Comparison of ENCODE assay signal across 8 cellular contexts in genomic region chr16:73049051-73049910, GRCh38. TPM values are rescaled to one million over a fixed set of nuclear protein-coding genes. Genes with fewer than 3 reads are reported as not detected.
A peak's percentile ranks its signal among the peaks of the same experiment; 100 is the strongest.
DNase-seq lines count a peak whose midpoint lies in the region; ATAC-seq and TF ChIP-seq lines count a peak whose summit lies in the region.

No MANE protein-coding gene starts in this region.

- H3K27ac ChIP-seq in OCI-LY7 (ENCODE audit: low read depth, low read length, poor library complexity, severe bottlenecking) (no peak overlapping the region), esophagus muscularis mucosa (replicated peaks in 1 of 4) (peak overlapping the region; percentile 92 to 96 (median 94))

- no peaks in the 10 kb centered on the region; the same call in 1 of the 2 replicates for H4K20me1 ChIP-seq in OCI-LY7 (ENCODE audit: insufficient read depth, low read length)

- peak overlapping the region; percentile 79 for H3K4me3 ChIP-seq in BJ (ENCODE audit: low read depth, low read length)
- H3K4me3 ChIP-seq in OCI-LY7 (ENCODE audit: low read depth, low read length, poor library complexity, severe bottlenecking) = no peak overlapping the region
- H3K4me3 ChIP-seq in esophagus muscularis mucosa = peak overlapping the region; percentile 80 to 87 (median 82)
- H3K4me3 ChIP-seq in neuron (ENCODE audit: low read length) = peak overlapping the region; percentile 58

- POLR2A ChIA-PET in BJ (lab: Charles Lee) (no interaction called here), OCI-LY7 (lab: Charles Lee) (interaction anchor here (1.1 kb wide), 1 partner anchor 13 kb away, joined by 3 read pairs; no protein-coding TSS in a partner anchor)
- POLR2A ChIA-PET in activated CD4-positive, alpha-beta memory T cell treated with anti-CD3 and anti-CD28 coated beads for 36 hours (lab: Charles Lee) = no interaction called here

- WGBS in esophagus muscularis mucosa = 71% methylated on average over 13 of the region's 13 CpGs

- no peak for TF ChIP-seq POLR2A in esophagus muscularis mucosa (IDR thresholded peaks at IDR 0.05; ENCODE audit: low read depth)

- no peak for ATAC-seq in GM18870 (IDR thresholded peaks at IDR 0.05; ENCODE audit: unreplicated experiment)

- peaks cover 39% of the 10 kb centered on the region for H3K27me3 Mint-ChIP-seq in activated CD4-positive, alpha-beta memory T cell treated with anti-CD3 and anti-CD28 coated beads for 36 hours

- peak overlapping the region; percentile 64; the same call in 1 of the 2 replicates for H3K4me2 ChIP-seq in OCI-LY7 (ENCODE audit: low read length)

- CTCF ChIA-PET in BJ (lab: Yijun Ruan, JAX) (no interaction called here), OCI-LY7 (lab: Charles Lee; ENCODE audit: unreplicated experiment) (interaction anchor here (0.5 kb wide), 1 partner anchor 179 kb away, joined by 3 read pairs; no protein-coding TSS in a partner anchor)
- CTCF ChIA-PET in activated CD4-positive, alpha-beta memory T cell treated with anti-CD3 and anti-CD28 coated beads for 36 hours (lab: Charles Lee) = no interaction called here

- no peak for TF ChIP-seq EP300 in esophagus muscularis mucosa (IDR thresholded peaks at IDR 0.05)

- H3K27me3 ChIP-seq in BJ (ENCODE audit: control insufficient read depth, insufficient read depth, low read length) (no peaks in the 10 kb centered on the region), esophagus muscularis mucosa (no peaks in the 10 kb centered on the region), neuron (ENCODE audit: insufficient read depth, low read length) (no peaks in the 10 kb centered on the region)

- no peaks in the 10 kb centered on the region for H3K9me3 Mint-ChIP-seq in activated CD4-positive, alpha-beta memory T cell treated with anti-CD3 and anti-CD28 coated beads for 36 hours

- H3K4me1 Mint-ChIP-seq in activated CD4-positive, alpha-beta memory T cell treated with anti-CD3 and anti-CD28 coated beads for 36 hours (ENCODE audit: low read depth) = no peaks in the 10 kb centered on the region

- intact Hi-C loops in OCI-LY7 (cut with micrococcal nuclease; ENCODE audit: unreplicated experiment) = no loop called here
- intact Hi-C loops in esophagus muscularis mucosa (cut with DNase I) = no loop called here
- intact Hi-C loops in activated CD4-positive, alpha-beta memory T cell treated with anti-CD3 and anti-CD28 coated beads for 36 hours (cut with micrococcal nuclease) = loop anchor here (10.0 kb wide), 1 partner anchor 214 kb away; no protein-coding TSS in a partner anchor

- H3K9me3 ChIP-seq in OCI-LY7 (ENCODE audit: low read length) (no peaks in the 10 kb centered on the region), esophagus muscularis mucosa (no peaks in the 10 kb centered on the region), neuron (ENCODE audit: low read length) (no peaks in the 10 kb centered on the region)

- H3K79me2 ChIP-seq in OCI-LY7 (ENCODE audit: insufficient read depth, low read depth, low read length) = peaks cover 3% of the 10 kb centered on the region; the same call in 1 of the 2 replicates

- BruUV-seq in OCI-LY7 (replicated peaks; lab: Mats Ljungman, UMichigan) = no TSS peak

- no peaks in the 10 kb centered on the region for H3K9me2 ChIP-seq in OCI-LY7 (ENCODE audit: insufficient read depth, low read length)

- no peak overlapping the region for H3K27ac Mint-ChIP-seq in activated CD4-positive, alpha-beta memory T cell treated with anti-CD3 and anti-CD28 coated beads for 36 hours

- no peaks in the 10 kb centered on the region for H3K36me3 Mint-ChIP-seq in activated CD4-positive, alpha-beta memory T cell treated with anti-CD3 and anti-CD28 coated beads for 36 hours

- H2AFZ ChIP-seq in OCI-LY7 (ENCODE audit: low read length) (no peak overlapping the region), neuron (ENCODE audit: low read depth, low read length) (no peak overlapping the region)

- no peaks in the 10 kb centered on the region for H3K36me3 ChIP-seq in BJ (ENCODE audit: control insufficient read depth, insufficient read depth, low read length)
- no peaks in the 10 kb centered on the region for H3K36me3 ChIP-seq in OCI-LY7 (ENCODE audit: insufficient read depth, low read length)
- no peaks in the 10 kb centered on the region for H3K36me3 ChIP-seq in esophagus muscularis mucosa
- no peaks in the 10 kb centered on the region for H3K36me3 ChIP-seq in neuron (ENCODE audit: insufficient read depth, low read length)

- TF ChIP-seq CTCF in BJ (IDR thresholded peaks at IDR 0.05; ENCODE audit: insufficient read depth, low read depth, low read length) (no peak), OCI-LY7 (conservative IDR thresholded peaks at IDR 0.05; ENCODE audit: low read length) (no peak), esophagus muscularis mucosa (IDR thresholded peaks at IDR 0.05) (no peak)

- DNase-seq in BJ (ENCODE audit: low read depth) = no peak
- DNase-seq in OCI-LY7 (ENCODE audit: low spot score) = no peak
- DNase-seq in esophagus muscularis mucosa (ENCODE audit: extremely low spot score) = no peak
- no peak for DNase-seq in activated CD4-positive, alpha-beta memory T cell treated with anti-CD3 and anti-CD28 coated beads for 36 hours
- no peak for DNase-seq in cerebellar cortex (ENCODE audit: low spot score)
- DNase-seq in stimulated activated CD4-positive, alpha-beta T cell treated with anti-CD3 and anti-CD28 coated beads, Interleukin-4, amount 100 ng/mL, for 1 hour = no peak

- H3K4me3 Mint-ChIP-seq in activated CD4-positive, alpha-beta memory T cell treated with anti-CD3 and anti-CD28 coated beads for 36 hours = no peak overlapping the region

- peaks cover 9% of the 10 kb centered on the region for H3K4me1 ChIP-seq in OCI-LY7 (ENCODE audit: insufficient read depth, low read length, poor library complexity, severe bottlenecking)
- H3K4me1 ChIP-seq in esophagus muscularis mucosa = peaks cover 67 to 92% (median 85%) of the 10 kb centered on the region in 4 donors
- H3K4me1 ChIP-seq in neuron (ENCODE audit: insufficient read depth, low read length) = peaks cover 86% of the 10 kb centered on the region

RNA-seq across cellular contexts. Expression of gene ZFHX3, which starts 1.4 kb away (rescaled TPM):
- 2.2 and 2.8 TPM in 2 replicates for polyA plus RNA-seq in BJ (2011; rRNA removed)
- polyA minus RNA-seq in BJ (2011; rRNA and poly(A)+ RNA removed) = 9.6 and 13.8 TPM in 2 replicates
- 0.77 and 1.3 TPM in 2 replicates for total RNA-seq in OCI-LY7 (2014; rRNA removed; shearing (Covaris generic))
- 5.7 and 6.2 TPM in 2 replicates for total RNA-seq in OCI-LY7 (2022)
- total RNA-seq in esophagus muscularis mucosa = 10 to 100 TPM; 25.7 to 53.0 (median 30.6) TPM
- total RNA-seq in activated CD4-positive, alpha-beta memory T cell treated with anti-CD3 and anti-CD28 coated beads for 36 hours = under 1 TPM; 0.21 to 0.68 TPM
